ENCODE assay signal across 11 cellular contexts in genomic region chr17:78252701-78253635, GRCh38. TPM values are rescaled to one million over a fixed set of nuclear protein-coding genes. Genes with fewer than 3 reads are reported as not detected.
A peak's percentile ranks its signal among the peaks of the same experiment; 100 is the strongest.
DNase-seq lines count a peak whose midpoint lies in the region; ATAC-seq and TF ChIP-seq lines count a peak whose summit lies in the region.
"Had no signal": no experiment of that assay in that cellular context is flagged by ENCODE, and none has a peak within 500 bp of the region (broad histone marks: within the 10 kb centered on the region; RNA-seq: fewer than 3 reads in every experiment).

No MANE protein-coding gene starts in this region.

- no peak overlapping the region for H3K27ac ChIP-seq in Karpas-422 (ENCODE audit: low read length)

- TF ChIP-seq CTCF in Calu3 (IDR thresholded peaks at IDR 0.05; ENCODE audit: unreplicated experiment) (no peak), neural crest cell (conservative IDR thresholded peaks at IDR 0.05) (no peak)

- H3K4me2 ChIP-seq in Karpas-422 (ENCODE audit: low read depth, low read length, poor library complexity, severe bottlenecking), result no peak overlapping the region

- DNase-seq in Calu3 (no peak), Karpas-422 (peak; percentile 45), neural crest cell (ENCODE audit: low read depth, low spot score) (no peak), SK-N-DZ (ENCODE audit: low spot score) (no peak), AML-193 (lab: John Stamatoyannopoulos, UW) (no peak), NCI-H1694 (lab: John Stamatoyannopoulos, UW) (no peak)
- no peak for DNase-seq in activated naive CD8-positive, alpha-beta T cell treated with anti-CD3 and anti-CD28 coated beads, Interleukin-2, amount 50 U/mL, for 24 hours
- DNase-seq: stimulated activated CD4-positive, alpha-beta T cell treated with anti-CD3 and anti-CD28 coated beads, Interleukin-2, amount 100 ng/mL, for 48 hours had no signal

- H4K20me1 ChIP-seq in Karpas-422 (ENCODE audit: insufficient read depth, low read depth, low read length), result no peaks in the 10 kb centered on the region

- no peak overlapping the region for H3K9ac ChIP-seq in Karpas-422 (ENCODE audit: low read length)

- H3K27me3 Mint-ChIP-seq in Calu3 (ENCODE audit: unreplicated experiment) (peaks cover 7% of the 10 kb centered on the region), neural crest cell (ENCODE audit: low read depth) (no peaks in the 10 kb centered on the region)
- no peaks in the 10 kb centered on the region for H3K27me3 Mint-ChIP-seq in activated naive CD8-positive, alpha-beta T cell treated with anti-CD3 and anti-CD28 coated beads, Interleukin-2, amount 50 U/mL, for 24 hours

- H2AFZ ChIP-seq in Karpas-422 (ENCODE audit: low read length), result no peak overlapping the region

- H3K36me3 ChIP-seq in Karpas-422 (ENCODE audit: insufficient read depth, low read length), result no peaks in the 10 kb centered on the region

- H3K9me2 ChIP-seq in Karpas-422 (replicated peaks; ENCODE audit: insufficient read depth, low read length), result no peaks in the 10 kb centered on the region

- H3K4me1 Mint-ChIP-seq in Calu3 (ENCODE audit: low read depth, unreplicated experiment) (peaks cover 21% of the 10 kb centered on the region), neural crest cell (peaks cover 28% of the 10 kb centered on the region)
- H3K4me1 Mint-ChIP-seq in activated naive CD8-positive, alpha-beta T cell treated with anti-CD3 and anti-CD28 coated beads, Interleukin-2, amount 50 U/mL, for 24 hours, result peaks cover 40% of the 10 kb centered on the region

- no peaks in the 10 kb centered on the region for H3K9me3 ChIP-seq in Karpas-422 (ENCODE audit: low read length)

- H3K4me3 ChIP-seq in Karpas-422 (ENCODE audit: low read length), result no peak overlapping the region

- no peak overlapping the region for H3K27ac Mint-ChIP-seq in Calu3 (ENCODE audit: unreplicated experiment)
- peak overlapping the region; percentile 70 for H3K27ac Mint-ChIP-seq in activated naive CD8-positive, alpha-beta T cell treated with anti-CD3 and anti-CD28 coated beads, Interleukin-2, amount 50 U/mL, for 24 hours
- H3K27ac Mint-ChIP-seq in neural crest cell (ENCODE audit: unreplicated experiment), result peak overlapping the region; percentile 43

- H3K36me3 Mint-ChIP-seq in Calu3 (ENCODE audit: insufficient read depth, unreplicated experiment), result peaks cover 23% of the 10 kb centered on the region
- H3K36me3 Mint-ChIP-seq in activated naive CD8-positive, alpha-beta T cell treated with anti-CD3 and anti-CD28 coated beads, Interleukin-2, amount 50 U/mL, for 24 hours (ENCODE audit: low read depth), result no peaks in the 10 kb centered on the region
- H3K36me3 Mint-ChIP-seq in neural crest cell (ENCODE audit: low read depth), result no peaks in the 10 kb centered on the region

- H3K27me3 ChIP-seq in Karpas-422 (ENCODE audit: low read length), result no peaks in the 10 kb centered on the region

- intact Hi-C loops in Calu3 (cut with micrococcal nuclease; ENCODE audit: unreplicated experiment), result no loop called here

- peak overlapping the region; percentile 75 for H3K4me3 Mint-ChIP-seq in Calu3 (ENCODE audit: low read depth, unreplicated experiment)
- H3K4me3 Mint-ChIP-seq in activated naive CD8-positive, alpha-beta T cell treated with anti-CD3 and anti-CD28 coated beads, Interleukin-2, amount 50 U/mL, for 24 hours, result peak overlapping the region; percentile 77
- H3K4me3 Mint-ChIP-seq in neural crest cell, result peak overlapping the region; percentile 74

- no peaks in the 10 kb centered on the region for H3K79me2 ChIP-seq in Karpas-422 (ENCODE audit: low read length)

- H3K4me1 ChIP-seq in Karpas-422 (ENCODE audit: low read length), result peaks cover 28% of the 10 kb centered on the region

- no peak for ATAC-seq in activated naive CD8-positive, alpha-beta T cell treated with anti-CD3 and anti-CD28 coated beads, Interleukin-2, amount 50 U/mL, for 24 hours

- CTCF ChIA-PET in Calu3 (lab: Charles Lee), result interaction anchor here (0.6 to 0.7 kb wide), 2 partner anchors 16 to 18 kb away, joined by 3 read pairs; no protein-coding TSS in a partner anchor

- BruUV-seq in Calu3 (replicated peaks; lab: Mats Ljungman, UMichigan), result no TSS peak

- H3K9me3 Mint-ChIP-seq in Calu3 (ENCODE audit: low read depth, unreplicated experiment) (no peaks in the 10 kb centered on the region), neural crest cell (no peaks in the 10 kb centered on the region)
- no peaks in the 10 kb centered on the region for H3K9me3 Mint-ChIP-seq in activated naive CD8-positive, alpha-beta T cell treated with anti-CD3 and anti-CD28 coated beads, Interleukin-2, amount 50 U/mL, for 24 hours

RNA-seq across cellular contexts. Expression of gene TMEM235, which starts 21.5 kb away (rescaled TPM):
- not detected in 2 replicates for total RNA-seq in Calu3 (2022)
- total RNA-seq in Karpas-422 (2014; rRNA removed; shearing (Covaris generic); ENCODE audit: low replicate concordance), result not detected in 2 replicates
- total RNA-seq in neural crest cell, result not detected in 2 replicates
- 0.63 TPM in 1 of 2 replicates, not detected in the other for polyA plus RNA-seq in SK-N-DZ (2014; cell fraction: cytosol; rRNA removed)
- 0.60 and 1.3 TPM in 2 replicates for polyA plus RNA-seq in SK-N-DZ (2014; cell fraction: nucleus; rRNA removed)
- total RNA-seq: Daoy, fibroblast of lung, subcutaneous adipose tissue had no signal
- polyA plus RNA-seq: fibroblast of lung had no signal

RNA-seq across cellular contexts. Expression of gene BIRC5, which starts 38.9 kb away (rescaled TPM):
- total RNA-seq in Calu3 (2022) (52.4 and 58.5 TPM in 2 replicates), neural crest cell (123 and 134 TPM in 2 replicates)
- 45.4 and 46.8 TPM in 2 replicates for total RNA-seq in Karpas-422 (2014; rRNA removed; shearing (Covaris generic); ENCODE audit: low replicate concordance)
- 200 and 212 TPM in 2 replicates for polyA plus RNA-seq in SK-N-DZ (2014; cell fraction: cytosol; rRNA removed)
- polyA plus RNA-seq in SK-N-DZ (2014; cell fraction: nucleus; rRNA removed), result 123 and 127 TPM in 2 replicates
